In the genomic region with DNA sequence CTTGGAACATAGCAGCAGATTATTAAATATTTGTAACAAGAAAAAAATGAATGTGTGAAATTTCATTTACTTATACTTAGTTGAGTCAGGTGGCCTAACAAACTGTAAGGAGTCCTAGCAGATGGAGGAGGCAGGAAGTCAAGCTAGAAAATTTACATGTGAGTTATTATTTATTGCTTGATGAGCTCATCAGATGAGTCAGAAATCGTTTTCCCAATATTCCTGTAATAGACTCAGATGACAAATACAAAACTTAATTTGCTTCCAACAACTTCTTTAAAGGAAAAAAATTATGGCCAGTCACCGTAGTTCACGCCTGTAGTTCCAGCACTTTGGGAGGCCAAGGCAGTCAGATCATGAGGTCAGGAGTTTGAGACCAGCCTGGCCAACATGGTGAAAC, we compare ENCODE assay signal across 19 cellular contexts. TPM values are rescaled to one million over a fixed set of nuclear protein-coding genes. Genes with fewer than 3 reads are reported as not detected.
A peak's percentile ranks its signal among the peaks of the same experiment; 100 is the strongest.
DNase-seq lines count a peak whose midpoint lies in the region; FAIRE-seq and TF ChIP-seq lines count a peak whose summit lies in the region.
"Had no signal": no experiment of that assay in that cellular context is flagged by ENCODE, and none has a peak within 500 bp of the region (broad histone marks: within the 10 kb centered on the region; RNA-seq: fewer than 3 reads in every experiment).

No MANE protein-coding gene starts in this region.

- H3K4me1 Mint-ChIP-seq in T-helper 2 cell treated with Interferon-gamma antibody and Interleukin-4, amounts not matched to agents 5 μg/mL and 100 μg/mL, for 36 hours (ENCODE audit: low read depth), result no peaks in the 10 kb centered on the region
- H3K4me1 Mint-ChIP-seq: endodermal cell; stimulated activated effector memory CD8-positive, alpha-beta T cell treated with anti-CD3 and anti-CD28 coated beads, Interleukin-12 subunit alpha, Interleukin-12 subunit beta, amount 100 ng/mL, for 72 hours had no signal

- WGBS in esophagus muscularis mucosa, result 51% methylated on average over 3 of the region's 3 CpGs

- no peaks in the 10 kb centered on the region for H3K9me3 ChIP-seq in keratinocyte (ENCODE audit: control insufficient read depth, low read depth, low read length)
- H3K9me3 ChIP-seq in esophagus muscularis mucosa, result no peaks in the 10 kb centered on the region
- no peaks in the 10 kb centered on the region for H3K9me3 ChIP-seq in Karpas-422 (ENCODE audit: low read length)
- H3K9me3 ChIP-seq: SJSA1, vagina had no signal

- H3K9ac ChIP-seq in keratinocyte (ENCODE audit: control insufficient read depth, extremely low read depth, insufficient read depth, low read length) (no peak overlapping the region), Karpas-422 (ENCODE audit: low read length) (no peak overlapping the region)

- peak; percentile 4 for DNase-seq in AG09319 (ENCODE audit: extremely low read depth, low read depth)
- DNase-seq in LHCN-M2 (ENCODE audit: low read depth), result peak; percentile 75
- peak; percentile 12 for DNase-seq in brain microvascular endothelial cell
- DNase-seq in keratinocyte (ENCODE audit: low read depth, low spot score), result peak; percentile 48
- DNase-seq in activated effector memory CD4-positive, alpha-beta T cell treated with anti-CD3 and anti-CD28 coated beads, Interleukin-2, amount 50 U/mL, for 16 hours, result no peak
- no peak for DNase-seq in T-helper 2 cell treated with Interferon-gamma antibody and Interleukin-4, amounts not matched to agents 5 μg/mL and 100 μg/mL, for 36 hours (ENCODE audit: low spot score)
- DNase-seq in esophagus muscularis mucosa (ENCODE audit: extremely low spot score), result no peak
- no peak for DNase-seq in Karpas-422
- DNase-seq: anterior cingulate cortex; C1 segment of cervical spinal cord; endodermal cell; GDM1; NCI-H1694 treated with DMSO at 0.1 percent for 48 hours; NCI-H82; posterior cingulate gyrus; stimulated activated CD4-positive, alpha-beta T cell treated with anti-CD3 and anti-CD28 coated beads, Interleukin-2, amount 100 ng/mL, for 24 hours had no signal

- H3K36me3 ChIP-seq in brain microvascular endothelial cell (replicated peaks) (no peaks in the 10 kb centered on the region), keratinocyte (ENCODE audit: control insufficient read depth in 2 of 2, extremely low read depth in 1 of 2, insufficient read depth in 2 of 2, low read length in 2 of 2) (no peaks in the 10 kb centered on the region), esophagus muscularis mucosa (no peaks in the 10 kb centered on the region), Karpas-422 (ENCODE audit: insufficient read depth, low read length) (no peaks in the 10 kb centered on the region)
- H3K36me3 ChIP-seq: SJSA1, vagina had no signal

- H3K4me2 ChIP-seq in keratinocyte (ENCODE audit: control insufficient read depth, extremely low read depth, insufficient read depth, low read depth, low read length) (peak overlapping the region; percentile 6), Karpas-422 (ENCODE audit: low read depth, low read length, poor library complexity, severe bottlenecking) (no peak overlapping the region)

- H3K9me1 ChIP-seq in keratinocyte (ENCODE audit: control insufficient read depth, extremely low read depth, insufficient read depth, low read length), result no peaks in the 10 kb centered on the region

- H3K4me3 Mint-ChIP-seq in T-helper 2 cell treated with Interferon-gamma antibody and Interleukin-4, amounts not matched to agents 5 μg/mL and 100 μg/mL, for 36 hours, result no peak overlapping the region
- H3K4me3 Mint-ChIP-seq: endodermal cell; stimulated activated effector memory CD8-positive, alpha-beta T cell treated with anti-CD3 and anti-CD28 coated beads, Interleukin-12 subunit alpha, Interleukin-12 subunit beta, amount 100 ng/mL, for 72 hours had no signal

- in situ Hi-C loops in brain microvascular endothelial cell (cut with HindIII; ENCODE audit: low pct_ligation_motif_present, low sequenced_read_pairs), result no loop called here

- H3K36me3 Mint-ChIP-seq in T-helper 2 cell treated with Interferon-gamma antibody and Interleukin-4, amounts not matched to agents 5 μg/mL and 100 μg/mL, for 36 hours (ENCODE audit: low read depth), result no peaks in the 10 kb centered on the region
- H3K36me3 Mint-ChIP-seq: stimulated activated effector memory CD8-positive, alpha-beta T cell treated with anti-CD3 and anti-CD28 coated beads, Interleukin-12 subunit alpha, Interleukin-12 subunit beta, amount 100 ng/mL, for 72 hours had no signal

- H4K20me1 ChIP-seq in keratinocyte (ENCODE audit: control insufficient read depth, extremely low read depth, insufficient read depth, low read length), result no peaks in the 10 kb centered on the region
- H4K20me1 ChIP-seq in Karpas-422 (ENCODE audit: insufficient read depth, low read depth, low read length), result no peaks in the 10 kb centered on the region

- H3K4me1 ChIP-seq in keratinocyte (ENCODE audit: control insufficient read depth, extremely low read depth, insufficient read depth, low read length), result peaks cover 24% of the 10 kb centered on the region
- peaks cover 0 to 9% (median 0%) of the 10 kb centered on the region in 4 donors for H3K4me1 ChIP-seq in esophagus muscularis mucosa
- no peaks in the 10 kb centered on the region for H3K4me1 ChIP-seq in Karpas-422 (ENCODE audit: low read length)
- H3K4me1 ChIP-seq: vagina had no signal

- H3K27ac Mint-ChIP-seq in T-helper 2 cell treated with Interferon-gamma antibody and Interleukin-4, amounts not matched to agents 5 μg/mL and 100 μg/mL, for 36 hours, result no peak overlapping the region
- H3K27ac Mint-ChIP-seq: endodermal cell; stimulated activated effector memory CD8-positive, alpha-beta T cell treated with anti-CD3 and anti-CD28 coated beads, Interleukin-12 subunit alpha, Interleukin-12 subunit beta, amount 100 ng/mL, for 72 hours had no signal

- no peak for TF ChIP-seq POLR2A in esophagus muscularis mucosa (IDR thresholded peaks at IDR 0.05; ENCODE audit: low read depth)

- H3K79me2 ChIP-seq in keratinocyte (ENCODE audit: control insufficient read depth, insufficient read depth, low read length), result no peaks in the 10 kb centered on the region
- H3K79me2 ChIP-seq in Karpas-422 (ENCODE audit: low read length), result no peaks in the 10 kb centered on the region

- TF ChIP-seq CTCF in AG09319 (IDR thresholded peaks at IDR 0.05; ENCODE audit: low read depth, low read length) (no peak), brain microvascular endothelial cell (IDR thresholded peaks at IDR 0.05; ENCODE audit: low read depth, low read length, missing control alignments) (no peak), keratinocyte (optimal IDR thresholded peaks at IDR 0.05 in 1 of 3, IDR thresholded peaks at IDR 0.05 in 1 of 3, conservative IDR thresholded peaks at IDR 0.05 in 1 of 3; ENCODE audit: extremely low read depth in 1 of 3, insufficient read depth in 2 of 3, low read length in 3 of 3) (no peak), esophagus muscularis mucosa (IDR thresholded peaks at IDR 0.05) (no peak)

- H3K27me3 ChIP-seq in brain microvascular endothelial cell (replicated peaks) (no peaks in the 10 kb centered on the region), keratinocyte (ENCODE audit: control insufficient read depth, extremely low read depth, insufficient read depth, low read length) (no peaks in the 10 kb centered on the region), esophagus muscularis mucosa (no peaks in the 10 kb centered on the region), Karpas-422 (ENCODE audit: low read length) (no peaks in the 10 kb centered on the region)
- H3K27me3 ChIP-seq: SJSA1, vagina had no signal

- H3K9me2 ChIP-seq in Karpas-422 (replicated peaks; ENCODE audit: insufficient read depth, low read length), result no peaks in the 10 kb centered on the region

- H3K9me3 Mint-ChIP-seq in T-helper 2 cell treated with Interferon-gamma antibody and Interleukin-4, amounts not matched to agents 5 μg/mL and 100 μg/mL, for 36 hours, result no peaks in the 10 kb centered on the region
- H3K9me3 Mint-ChIP-seq: endodermal cell; stimulated activated effector memory CD8-positive, alpha-beta T cell treated with anti-CD3 and anti-CD28 coated beads, Interleukin-12 subunit alpha, Interleukin-12 subunit beta, amount 100 ng/mL, for 72 hours had no signal

- H3K27ac ChIP-seq in brain microvascular endothelial cell (peak overlapping the region; percentile 23), keratinocyte (ENCODE audit: control insufficient read depth, insufficient read depth, low read length) (peak overlapping the region; percentile 65), esophagus muscularis mucosa (replicated peaks in 1 of 4) (no peak overlapping the region), Karpas-422 (ENCODE audit: low read length) (no peak overlapping the region)
- H3K27ac ChIP-seq: SJSA1, vagina had no signal

- TF ChIP-seq EP300 in esophagus muscularis mucosa (IDR thresholded peaks at IDR 0.05), result no peak

- intact Hi-C loops in esophagus muscularis mucosa (cut with DNase I), result no loop called here

- H3K4me3 ChIP-seq in brain microvascular endothelial cell (ENCODE audit: low read depth, low read length), result no peak overlapping the region
- no peak overlapping the region for H3K4me3 ChIP-seq in keratinocyte (ENCODE audit: control insufficient read depth in 2 of 3, extremely low read depth in 1 of 3, insufficient read depth in 2 of 3, low read depth in 1 of 3, low read length in 3 of 3)
- no peak overlapping the region for H3K4me3 ChIP-seq in esophagus muscularis mucosa
- no peak overlapping the region for H3K4me3 ChIP-seq in Karpas-422 (ENCODE audit: low read length)
- H3K4me3 ChIP-seq: SJSA1, vagina had no signal

- H2AFZ ChIP-seq in keratinocyte (ENCODE audit: control insufficient read depth, low read length), result no peak overlapping the region
- no peak overlapping the region for H2AFZ ChIP-seq in Karpas-422 (ENCODE audit: low read length)

- no peaks in the 10 kb centered on the region for H3K27me3 Mint-ChIP-seq in T-helper 2 cell treated with Interferon-gamma antibody and Interleukin-4, amounts not matched to agents 5 μg/mL and 100 μg/mL, for 36 hours (ENCODE audit: low read depth)

- dilution Hi-C loops in keratinocyte (cut with MboI; ENCODE audit: extremely low pct_ligation_motif_present, low sequenced_read_pairs), result no loop called here

- peak; percentile 79 for FAIRE-seq in keratinocyte (lab: Jason Lieb, UNC)

RNA-seq across cellular contexts. Expression of a gene that starts 44.1 kb away (rescaled TPM):
- total RNA-seq in LHCN-M2 (2014; rRNA removed) (45.5 and 63.6 TPM in 2 replicates), esophagus muscularis mucosa (10 to 100 TPM; 63.8 to 79.3 (median 66.6) TPM)
- 30.5 TPM for polyA plus RNA-seq in LHCN-M2 (2012)
- polyA plus RNA-seq in keratinocyte, result 74.8 to 88.6 TPM (median 77.5 TPM) in 3 replicates
- 117 TPM for polyA plus RNA-seq in keratinocyte (2011; ENCODE audit: low read depth)
- 35.3 and 60.0 TPM in 2 replicates for polyA plus RNA-seq in keratinocyte (2011; cell fraction: cytosol; rRNA removed)
- polyA plus RNA-seq in keratinocyte (2011; cell fraction: nucleus; rRNA removed), result 274 and 275 TPM in 2 replicates
- 72.2 and 86.9 TPM in 2 replicates for polyA plus RNA-seq in keratinocyte (2012; ENCODE audit: low replicate concordance)
- 73.6 to 167 TPM (median 110 TPM) in 3 replicates for polyA minus RNA-seq in keratinocyte
- 34.7 TPM for polyA minus RNA-seq in keratinocyte (2011; cell fraction: cytosol; rRNA and poly(A)+ RNA removed)
- 158 and 307 TPM in 2 replicates for polyA minus RNA-seq in keratinocyte (2011; cell fraction: nucleus; rRNA and poly(A)+ RNA removed)
- total RNA-seq in Karpas-422 (2014; rRNA removed; shearing (Covaris generic); ENCODE audit: low replicate concordance), result 69.0 and 111 TPM in 2 replicates

Comparison
In these comparisons a context has a peak if more than half of its experiments do, and no peak if none do; other contexts are left out.
1. DNase-seq: peak in AG09319 (single experiment), LHCN-M2 (single experiment), brain microvascular endothelial cell (single experiment) and keratinocyte (single experiment); none in activated effector memory CD4-positive, alpha-beta T cell treated with anti-CD3 and anti-CD28 coated beads, Interleukin-2, amount 50 U/mL, for 16 hours (single experiment), T-helper 2 cell treated with Interferon-gamma antibody and Interleukin-4, amounts not matched to agents 5 μg/mL and 100 μg/mL, for 36 hours (single experiment), esophagus muscularis mucosa (single experiment) and Karpas-422 (single experiment).
2. H3K27ac ChIP-seq: peak in brain microvascular endothelial cell (single experiment) and keratinocyte (single experiment); none in esophagus muscularis mucosa (0 of 4) and Karpas-422 (single experiment).